In the genomic region with DNA sequence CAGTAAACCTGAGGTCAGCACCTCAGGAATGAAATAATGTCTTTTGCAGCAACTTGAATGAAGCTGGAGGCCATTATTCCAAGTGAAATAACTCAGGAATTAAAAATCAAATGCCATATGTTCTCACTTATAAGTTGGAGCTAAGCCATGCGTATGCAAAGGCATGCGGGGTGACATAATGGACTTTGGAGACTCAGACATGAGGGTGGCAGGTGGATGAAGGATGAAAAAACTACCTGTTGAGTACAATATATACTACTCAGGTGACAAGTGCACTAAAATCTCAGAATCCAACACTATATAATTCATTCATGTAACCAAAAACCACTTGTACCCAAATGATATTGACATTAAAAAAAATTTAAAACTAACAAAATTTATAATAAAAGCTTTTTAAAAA, we compare ENCODE assay signal across 20 cellular contexts.
A peak's percentile ranks its signal among the peaks of the same experiment; 100 is the strongest.
DNase-seq lines count a peak whose midpoint lies in the region; ATAC-seq and TF ChIP-seq lines count a peak whose summit lies in the region.
"Had no signal": no experiment of that assay in that cellular context is flagged by ENCODE, and none has a peak within 500 bp of the region (broad histone marks: within the 10 kb centered on the region; RNA-seq: fewer than 3 reads in every experiment).

No MANE protein-coding gene starts in this region.

- in situ Hi-C loops in HAP-1 (cut with MboI; ENCODE audit: low sequenced_read_pairs), result no loop called here

- no peaks in the 10 kb centered on the region for H3K27me3 ChIP-seq in CD4-positive, CD25-positive, alpha-beta regulatory T cell (ENCODE audit: control insufficient read depth, insufficient read depth, low read length)
- no peaks in the 10 kb centered on the region for H3K27me3 ChIP-seq in HAP-1 (ENCODE audit: low read depth)
- no peaks in the 10 kb centered on the region for H3K27me3 ChIP-seq in BE2C
- H3K27me3 ChIP-seq: cardiac muscle cell, heart right ventricle, left lung, right atrium auricular region had no signal

- peak overlapping the region; percentile 30 for H3K4me3 Mint-ChIP-seq in T-helper 2 cell treated with Interferon-gamma antibody and Interleukin-4, amounts not matched to agents 5 μg/mL and 100 μg/mL, for 36 hours
- H3K4me3 Mint-ChIP-seq in CD4-positive, CD25-positive, alpha-beta regulatory T cell, result peak overlapping the region; percentile 16 to 60 (median 36)
- peak overlapping the region in 2 of 3 donors; percentile 17 to 59 for H3K4me3 Mint-ChIP-seq in T-cell
- peak overlapping the region in 9 of 10 donors; percentile 8 to 70 (median 41) for H3K4me3 Mint-ChIP-seq in naive thymus-derived CD8-positive, alpha-beta T cell
- H3K4me3 Mint-ChIP-seq: dendritic cell treated with granulocyte-macrophage colony-stimulating factor and Interleukin-4, amounts not matched to agents 40 ng/mL and 50 ng/mL, for 4 days had no signal

- no peaks in the 10 kb centered on the region for H3K36me3 ChIP-seq in CD4-positive, CD25-positive, alpha-beta regulatory T cell (ENCODE audit: control insufficient read depth, insufficient read depth, low read length)
- H3K36me3 ChIP-seq in HAP-1 (replicated peaks), result no peaks in the 10 kb centered on the region
- peaks cover 2% of the 10 kb centered on the region; the same call in 1 of the 2 replicates for H3K36me3 ChIP-seq in BE2C
- H3K36me3 ChIP-seq: right atrium auricular region had no signal

- ATAC-seq in CD4-positive, CD25-positive, alpha-beta regulatory T cell (ENCODE audit: low read depth in 2 of 2), result no peak
- ATAC-seq in T-cell (replicated peaks in 1 of 4), result no peak
- no peak for ATAC-seq in naive thymus-derived CD8-positive, alpha-beta T cell
- ATAC-seq: A549, heart right ventricle, left lung had no signal

- POLR2A ChIA-PET in T-cell (lab: Charles Lee), result no interaction called here
- POLR2A ChIA-PET in naive thymus-derived CD8-positive, alpha-beta T cell (lab: Charles Lee), result no interaction called here

- CTCF ChIA-PET in T-cell (lab: Charles Lee), result no interaction called here

- H3K27ac Mint-ChIP-seq in T-helper 2 cell treated with Interferon-gamma antibody and Interleukin-4, amounts not matched to agents 5 μg/mL and 100 μg/mL, for 36 hours, result no peak overlapping the region
- H3K27ac Mint-ChIP-seq in CD4-positive, CD25-positive, alpha-beta regulatory T cell, result no peak overlapping the region
- H3K27ac Mint-ChIP-seq in T-cell, result peak overlapping the region in 1 of 2 donors; percentile 48
- H3K27ac Mint-ChIP-seq in naive thymus-derived CD8-positive, alpha-beta T cell, result peak overlapping the region in 5 of 10 donors; percentile 44 to 71 (median 60)
- H3K27ac Mint-ChIP-seq: dendritic cell treated with granulocyte-macrophage colony-stimulating factor and Interleukin-4, amounts not matched to agents 40 ng/mL and 50 ng/mL, for 4 days had no signal

- H3K4me3 ChIP-seq in CD4-positive, CD25-positive, alpha-beta regulatory T cell (ENCODE audit: low read depth, low read length), result no peak overlapping the region
- H3K4me3 ChIP-seq in HAP-1 (no peak overlapping the region), BE2C (ENCODE audit: low read depth, low read length) (no peak overlapping the region)
- H3K4me3 ChIP-seq: A549, cardiac muscle cell, heart right ventricle, left lung, right atrium auricular region had no signal

- H3K4me1 ChIP-seq in CD4-positive, CD25-positive, alpha-beta regulatory T cell (ENCODE audit: control insufficient read depth, insufficient read depth, low read length, poor library complexity, severe bottlenecking), result peaks cover 30% of the 10 kb centered on the region
- H3K4me1 ChIP-seq in HAP-1, result no peaks in the 10 kb centered on the region
- H3K4me1 ChIP-seq in BE2C, result no peaks in the 10 kb centered on the region

- H3K9me3 Mint-ChIP-seq in T-helper 2 cell treated with Interferon-gamma antibody and Interleukin-4, amounts not matched to agents 5 μg/mL and 100 μg/mL, for 36 hours, result no peaks in the 10 kb centered on the region
- no peaks in the 10 kb centered on the region for H3K9me3 Mint-ChIP-seq in CD4-positive, CD25-positive, alpha-beta regulatory T cell
- H3K9me3 Mint-ChIP-seq in T-cell, result no peaks in the 10 kb centered on the region
- no peaks in the 10 kb centered on the region for H3K9me3 Mint-ChIP-seq in naive thymus-derived CD8-positive, alpha-beta T cell

- no peak for TF ChIP-seq CTCF in BE2C (IDR thresholded peaks at IDR 0.05; ENCODE audit: low read depth, low read length)

- H3K4me1 Mint-ChIP-seq in T-helper 2 cell treated with Interferon-gamma antibody and Interleukin-4, amounts not matched to agents 5 μg/mL and 100 μg/mL, for 36 hours (ENCODE audit: low read depth), result peaks cover 9% of the 10 kb centered on the region
- peaks cover 0 to 38% (median 26%) of the 10 kb centered on the region in 4 donors for H3K4me1 Mint-ChIP-seq in CD4-positive, CD25-positive, alpha-beta regulatory T cell
- H3K4me1 Mint-ChIP-seq in T-cell, result peaks cover 23 to 36% (median 36%) of the 10 kb centered on the region in 3 donors
- peaks cover 10 to 37% (median 32%) of the 10 kb centered on the region in 4 donors for H3K4me1 Mint-ChIP-seq in naive thymus-derived CD8-positive, alpha-beta T cell

- no peaks in the 10 kb centered on the region for H3K9me3 ChIP-seq in CD4-positive, CD25-positive, alpha-beta regulatory T cell (ENCODE audit: control insufficient read depth in 2 of 2, low read length in 2 of 2)
- H3K9me3 ChIP-seq in HAP-1 (no peaks in the 10 kb centered on the region), BE2C (no peaks in the 10 kb centered on the region)
- H3K9me3 ChIP-seq: heart right ventricle, left lung, right atrium auricular region had no signal

- peaks cover 32% of the 10 kb centered on the region for H3K36me3 Mint-ChIP-seq in T-helper 2 cell treated with Interferon-gamma antibody and Interleukin-4, amounts not matched to agents 5 μg/mL and 100 μg/mL, for 36 hours (ENCODE audit: low read depth)
- peaks cover 30% of the 10 kb centered on the region for H3K36me3 Mint-ChIP-seq in CD4-positive, CD25-positive, alpha-beta regulatory T cell
- H3K36me3 Mint-ChIP-seq in T-cell, result peaks cover 14% of the 10 kb centered on the region
- peaks cover 0 to 29% (median 0%) of the 10 kb centered on the region in 3 donors for H3K36me3 Mint-ChIP-seq in naive thymus-derived CD8-positive, alpha-beta T cell

- no peak for DNase-seq in T-helper 2 cell treated with Interferon-gamma antibody and Interleukin-4, amounts not matched to agents 5 μg/mL and 100 μg/mL, for 36 hours (ENCODE audit: low spot score)
- DNase-seq in T-helper 2 cell (no peak), T-cell (no peak), middle frontal gyrus (ENCODE audit: extremely low spot score, low spot score) (no peak), HAP-1 (ENCODE audit: low spot score in 2 of 2) (no peak), BE2C (no peak)
- no peak for DNase-seq in CD4-positive, CD25-positive, alpha-beta regulatory T cell
- no peak for DNase-seq in naive thymus-derived CD8-positive, alpha-beta T cell
- DNase-seq: activated CD8-positive, alpha-beta memory T cell treated with anti-CD3 and anti-CD28 coated beads for 24 hours; amniotic stem cell; DMS153; heart right ventricle; left lung; NCI-H146; NCI-H526; stimulated activated CD4-positive, alpha-beta T cell treated with anti-CD3 and anti-CD28 coated beads, Interleukin-12 subunit alpha, Interleukin-12 subunit beta, amount 100 ng/mL, for 4 hours had no signal

- H3K27me3 Mint-ChIP-seq in T-helper 2 cell treated with Interferon-gamma antibody and Interleukin-4, amounts not matched to agents 5 μg/mL and 100 μg/mL, for 36 hours (ENCODE audit: low read depth), result no peaks in the 10 kb centered on the region
- H3K27me3 Mint-ChIP-seq in CD4-positive, CD25-positive, alpha-beta regulatory T cell, result no peaks in the 10 kb centered on the region
- H3K27me3 Mint-ChIP-seq in T-cell, result no peaks in the 10 kb centered on the region
- no peaks in the 10 kb centered on the region for H3K27me3 Mint-ChIP-seq in naive thymus-derived CD8-positive, alpha-beta T cell
- H3K27me3 Mint-ChIP-seq: dendritic cell treated with granulocyte-macrophage colony-stimulating factor and Interleukin-4, amounts not matched to agents 40 ng/mL and 50 ng/mL, for 4 days had no signal

- no peak overlapping the region for H3K27ac ChIP-seq in CD4-positive, CD25-positive, alpha-beta regulatory T cell (ENCODE audit: insufficient read depth, low read length, poor library complexity, severe bottlenecking)
- H3K27ac ChIP-seq: A549, cardiac muscle cell, left lung, right atrium auricular region had no signal
